In the genomic region with DNA sequence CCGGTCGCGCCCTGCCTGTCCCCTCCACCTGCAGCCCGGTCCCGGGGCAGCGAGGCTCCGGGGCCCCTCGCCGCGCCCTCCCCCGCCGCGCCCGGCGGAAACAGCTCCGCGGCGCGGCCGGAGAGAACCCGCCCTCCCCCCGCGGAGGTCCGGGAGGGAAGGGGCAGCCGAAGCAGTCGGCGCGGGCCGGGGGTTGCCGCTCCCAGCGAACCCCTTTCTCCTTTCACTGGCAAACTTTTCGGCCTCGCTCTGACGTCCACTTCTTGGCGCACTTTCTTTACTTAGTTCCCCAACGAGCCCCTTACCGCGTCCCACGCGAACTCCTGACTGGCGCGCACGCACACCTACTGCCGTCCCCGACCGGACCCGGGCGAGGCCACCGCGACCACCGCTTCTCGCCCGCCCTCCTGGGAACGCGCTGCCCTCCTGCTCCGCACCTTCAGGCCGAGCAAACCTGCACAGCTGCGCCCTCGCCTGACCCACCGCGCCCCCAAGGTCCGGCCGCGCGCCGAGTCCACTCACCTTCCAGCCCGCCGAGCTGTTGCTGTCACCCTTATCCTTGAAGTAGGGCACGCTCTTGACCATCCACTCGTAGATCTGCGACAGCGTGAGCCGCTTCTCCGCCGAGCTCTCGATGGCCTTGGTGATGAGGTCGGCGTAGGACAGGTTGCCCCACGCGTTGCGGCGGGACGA, we compare ENCODE assay signal across 8 cellular contexts. TPM values are rescaled to one million over a fixed set of nuclear protein-coding genes. Genes with fewer than 3 reads are reported as not detected.
DNase-seq lines count a peak whose midpoint lies in the region; ATAC-seq and TF ChIP-seq lines count a peak whose summit lies in the region.

No MANE protein-coding gene starts in this region.

- no peaks in the 10 kb centered on the region for H3K27me3 ChIP-seq in KMS-11 (ENCODE audit: insufficient read depth, low read depth)

- peak overlapping the region; percentile 96 for H3K27ac Mint-ChIP-seq in activated T-cell treated with anti-CD3 and anti-CD28 coated beads, Interleukin-2, amount 50 U/mL, for 24 hours
- H3K27ac Mint-ChIP-seq in nephron: peak overlapping the region; percentile 42 to 83 (median 73)

- H3K4me3 ChIP-seq in AG09309 (ENCODE audit: control insufficient read depth, low read depth, low read length): peak overlapping the region; percentile 81
- no peak overlapping the region for H3K4me3 ChIP-seq in KMS-11 (IDR thresholded peaks at IDR 0.05; ENCODE audit: insufficient read depth, low read depth, low read length)
- H3K4me3 ChIP-seq in fibroblast of pulmonary artery (replicated peaks; ENCODE audit: low read depth, low read length): peak overlapping the region; percentile 91

- H3K4me2 ChIP-seq in KMS-11: peak overlapping the region; percentile 9; the same call in 1 of the 2 replicates

- ATAC-seq in GM19324 (IDR thresholded peaks at IDR 0.05; ENCODE audit: low FRiP score, unreplicated experiment): peak; percentile 10

- H3K27ac ChIP-seq in KMS-11: peak overlapping the region; percentile 84

- H3K27me3 Mint-ChIP-seq in activated T-cell treated with anti-CD3 and anti-CD28 coated beads, Interleukin-2, amount 50 U/mL, for 24 hours: no peaks in the 10 kb centered on the region
- H3K27me3 Mint-ChIP-seq in nephron (ENCODE audit: low read depth): peaks cover 30% of the 10 kb centered on the region

- peak overlapping the region; percentile 98 for H3K4me3 Mint-ChIP-seq in activated T-cell treated with anti-CD3 and anti-CD28 coated beads, Interleukin-2, amount 50 U/mL, for 24 hours
- peak overlapping the region; percentile 94 to 95 (median 95) for H3K4me3 Mint-ChIP-seq in nephron

- no peak for TF ChIP-seq CTCF in AG09309 (IDR thresholded peaks at IDR 0.05; ENCODE audit: control insufficient read depth, insufficient read depth, low read depth, low read length, missing control alignments)
- no peak for TF ChIP-seq CTCF in KMS-11 (conservative IDR thresholded peaks at IDR 0.05; ENCODE audit: low read depth, low read length)
- TF ChIP-seq CTCF in fibroblast of pulmonary artery (IDR thresholded peaks at IDR 0.05; ENCODE audit: low read length, missing control alignments): no peak
- no peak for TF ChIP-seq CTCF in nephron (IDR thresholded peaks at IDR 0.05; ENCODE audit: unreplicated experiment in 3 of 3)

- peaks cover 51% of the 10 kb centered on the region for H3K4me1 Mint-ChIP-seq in activated T-cell treated with anti-CD3 and anti-CD28 coated beads, Interleukin-2, amount 50 U/mL, for 24 hours (ENCODE audit: low read depth)
- H3K4me1 Mint-ChIP-seq in nephron: peaks cover 46% of the 10 kb centered on the region

- no peaks in the 10 kb centered on the region for H4K20me1 ChIP-seq in KMS-11 (ENCODE audit: insufficient read depth)

- peak overlapping the region; percentile 54 for H2AFZ ChIP-seq in KMS-11 (ENCODE audit: low read depth)

- H3K36me3 ChIP-seq in KMS-11 (ENCODE audit: insufficient read depth): no peaks in the 10 kb centered on the region

- H3K36me3 Mint-ChIP-seq in activated T-cell treated with anti-CD3 and anti-CD28 coated beads, Interleukin-2, amount 50 U/mL, for 24 hours (ENCODE audit: low read depth): peaks cover 32% of the 10 kb centered on the region
- no peaks in the 10 kb centered on the region for H3K36me3 Mint-ChIP-seq in nephron (ENCODE audit: low read depth)

- peaks cover 48% of the 10 kb centered on the region for H3K79me2 ChIP-seq in KMS-11 (ENCODE audit: insufficient read depth, low read depth)

- no peaks in the 10 kb centered on the region for H3K9me3 Mint-ChIP-seq in activated T-cell treated with anti-CD3 and anti-CD28 coated beads, Interleukin-2, amount 50 U/mL, for 24 hours
- no peaks in the 10 kb centered on the region for H3K9me3 Mint-ChIP-seq in nephron

- H3K4me1 ChIP-seq in KMS-11 (ENCODE audit: low read depth, poor library complexity, severe bottlenecking): peaks cover 33% of the 10 kb centered on the region

- peak overlapping the region; percentile 67 for H3K9ac ChIP-seq in KMS-11

- no peak for DNase-seq in AG09309 (ENCODE audit: low read depth)
- DNase-seq in activated T-cell treated with anti-CD3 and anti-CD28 coated beads, Interleukin-2, amount 50 U/mL, for 24 hours: peak; percentile 74
- DNase-seq in fibroblast of pulmonary artery (ENCODE audit: low read depth): no peak
- peak; percentile 54 for DNase-seq in ureter (ENCODE audit: low spot score)
- no peak for DNase-seq in NK-92 treated with Interleukin-12 subunit alpha and Interleukin-12 subunit beta, amount 100 ng/mL, for 24 hours (lab: John Stamatoyannopoulos, UW)

RNA-seq across cellular contexts. Expression of a gene that starts 1.2 kb away (rescaled TPM):
- total RNA-seq in ureter: 31.4 TPM

Comparison
In these comparisons a context has a peak if more than half of its experiments do, and no peak if none do; other contexts are left out.
1. DNase-seq: peak in activated T-cell treated with anti-CD3 and anti-CD28 coated beads, Interleukin-2, amount 50 U/mL, for 24 hours (single experiment) and ureter (single experiment); none in AG09309 (single experiment), fibroblast of pulmonary artery (single experiment) and NK-92 treated with Interleukin-12 subunit alpha and Interleukin-12 subunit beta, amount 100 ng/mL, for 24 hours (single experiment).